In genomic region chr3:20027136-20027535, GRCh38 we compare ENCODE assay signal across 26 cellular contexts. TPM values are rescaled to one million over a fixed set of nuclear protein-coding genes. Genes with fewer than 3 reads are reported as not detected.
"Had no signal": no experiment of that assay in that cellular context is flagged by ENCODE, and none has a peak within 500 bp of the region (broad histone marks: within the 10 kb centered on the region; RNA-seq: fewer than 3 reads in every experiment).

No MANE protein-coding gene starts in this region.

- H3K4me1 ChIP-seq: SJCRH30 had no signal

- H2AFZ ChIP-seq: PC-9 had no signal

- H3K36me3 ChIP-seq: Peyer's patch, SJCRH30 had no signal

- H3K27me3 ChIP-seq: Peyer's patch, SJCRH30 had no signal

- H3K4me3 ChIP-seq: PC-9, Peyer's patch, SJCRH30 had no signal

- H3K4me2 ChIP-seq: PC-9 had no signal

- H3K9me3 ChIP-seq: Peyer's patch, SJCRH30 had no signal

- FAIRE-seq: HTR-8/SVneo had no signal

- DNase-seq: Karpas-422, KG1, MM.1S, NCI-H1092 treated with DMSO at 0.1 percent for 48 hours, NCI-H1436, NCI-H187, NCI-H2029, NCI-H2081 treated with DMSO at 0.1 percent for 48 hours, NCI-H2171, NCI-H226, NCI-H446, NCI-H510A, NCI-H524 treated with DMSO at 0.1 percent for 48 hours, NCI-H69, NCI-H774, PC-9, Peyer's patch, SHP77 treated with DMSO at 0.1 percent for 48 hours, SJCRH30 had no signal

- H3K27ac ChIP-seq: HL-60, PC-9, Peyer's patch, SJCRH30 had no signal

- ATAC-seq: Right ventricle myocardium inferior, SK-N-SH treated with all-trans-retinoic acid at 6 μM for 48 hours had no signal

RNA-seq across cellular contexts. Expression of gene PP2D1, which starts 15.1 kb away (rescaled TPM):
- total RNA-seq: M059J, OCI-LY7, PC-9, Peyer's patch, Right ventricle myocardium inferior, RPMI7951, SJCRH30 had no signal
